In the genomic region with DNA sequence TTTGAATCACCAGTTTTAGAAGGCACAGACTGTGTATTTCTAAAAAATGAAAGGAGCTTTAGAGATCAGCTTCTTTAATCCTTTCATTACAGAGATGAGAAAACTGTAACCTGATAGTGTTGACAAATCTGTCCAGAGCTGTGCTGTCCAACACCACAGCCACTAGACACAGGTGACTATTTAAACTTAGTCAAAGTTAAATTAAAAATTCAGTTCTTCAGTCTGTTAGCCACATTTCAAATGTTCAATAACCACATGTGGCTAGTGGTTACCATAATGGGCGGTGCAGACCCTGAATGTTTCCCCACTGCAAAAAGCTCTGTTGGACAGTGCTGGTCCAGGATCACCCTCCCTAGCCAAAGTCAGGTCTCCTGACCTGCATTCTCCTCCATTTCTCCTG, we compare ENCODE assay signal across 11 cellular contexts. TPM values are rescaled to one million over a fixed set of nuclear protein-coding genes. Genes with fewer than 3 reads are reported as not detected.
DNase-seq lines count a peak whose midpoint lies in the region; ATAC-seq, FAIRE-seq and TF ChIP-seq lines count a peak whose summit lies in the region.
"Had no signal": no experiment of that assay in that cellular context is flagged by ENCODE, and none has a peak within 500 bp of the region (broad histone marks: within the 10 kb centered on the region; RNA-seq: fewer than 3 reads in every experiment).

No MANE protein-coding gene starts in this region.

- H3K9me3 ChIP-seq in HepG2 (ENCODE audit: low read length) (no peaks in the 10 kb centered on the region), right lobe of liver (no peaks in the 10 kb centered on the region), T-helper 17 cell (ENCODE audit: control insufficient read depth, low read length, poor library complexity, severe bottlenecking) (no peaks in the 10 kb centered on the region), mesenchymal stem cell (ENCODE audit: control insufficient read depth, low read length) (no peaks in the 10 kb centered on the region)
- H3K9me3 ChIP-seq: mucosa of descending colon had no signal

- TF ChIP-seq EP300 in HepG2 (IDR thresholded peaks at IDR 0.05; ENCODE audit: low read depth in 2 of 2, low read length in 2 of 2) = no peak
- TF ChIP-seq EP300 in HepG2 (CRISPR knock-in tag; IDR thresholded peaks at IDR 0.05; ENCODE audit: borderline replicate concordance) = no peak

- H3K4ac ChIP-seq in mesenchymal stem cell (ENCODE audit: low read depth in 1 of 2, low read length in 2 of 2) = no peak overlapping the region

- no peak overlapping the region for H2AFZ ChIP-seq in HepG2 (ENCODE audit: low read length)
- H2AFZ ChIP-seq in mesenchymal stem cell (ENCODE audit: low read depth, low read length) = no peak overlapping the region

- no peak overlapping the region for H2BK5ac ChIP-seq in mesenchymal stem cell (ENCODE audit: low read depth, low read length, poor library complexity, severe bottlenecking)

- peaks cover 17% of the 10 kb centered on the region for H3K4me1 ChIP-seq in HepG2 (ENCODE audit: insufficient read depth, low read length)
- peaks cover 0 to 6% (median 0%) of the 10 kb centered on the region in 4 donors for H3K4me1 ChIP-seq in right lobe of liver
- H3K4me1 ChIP-seq in mesenchymal stem cell (ENCODE audit: control insufficient read depth, insufficient read depth, low read depth, low read length) = peaks cover 7% of the 10 kb centered on the region

- H3K4me3 ChIP-seq in HepG2 (replicated peaks in 1 of 3; ENCODE audit: insufficient read depth in 1 of 3, low read depth in 2 of 3, low read length in 3 of 3) (no peak overlapping the region), right lobe of liver (no peak overlapping the region), mesenchymal stem cell (ENCODE audit: insufficient read depth in 1 of 2, low read depth in 1 of 2, low read length in 2 of 2) (no peak overlapping the region)
- H3K4me3 ChIP-seq: mucosa of descending colon had no signal

- peaks cover 62% of the 10 kb centered on the region for H3K4me1 Mint-ChIP-seq in T-helper 17 cell

- no peak overlapping the region for H4K91ac ChIP-seq in mesenchymal stem cell (ENCODE audit: low read length)

- in situ Hi-C loops in HepG2 (cut with HindIII; ENCODE audit: extremely low pct_ligation_motif_present, low pct_unique_long_range_greater_than_20kb) = no loop called here

- TF ChIP-seq POLR2A in HepG2 (IDR thresholded peaks at IDR 0.05; ENCODE audit: insufficient read depth in 1 of 2, low read depth in 2 of 2, low read length in 2 of 2) = no peak
- TF ChIP-seq POLR2A in right lobe of liver (IDR thresholded peaks at IDR 0.05) = no peak

- CTCF ChIA-PET in HepG2 (lab: Yijun Ruan, JAX; ENCODE audit: low intra/inter-chr PET ratio, low total read pairs) = interaction anchor here (1.2 to 5.5 kb wide), 2 partner anchors 9 to 85 kb away, joined by 6 to 142 read pairs; no protein-coding TSS in a partner anchor

- no peak for FAIRE-seq in HepG2 (lab: Jason Lieb, UNC)

- 96% methylated on average over 1 of the region's 1 CpG for WGBS in HepG2 (ENCODE audit: low lambda C conversion rate)
- WGBS in right lobe of liver (ENCODE audit: insufficient coverage, low coverage, low lambda C conversion rate, missing lambda C conversion rate) = 71% methylated on average over 1 of the region's 1 CpG
- WGBS in mesenchymal stem cell = 98% methylated on average over 1 of the region's 1 CpG

- no TSS peak for BruUV-seq in HepG2 (replicated peaks; lab: Mats Ljungman, UMichigan)

- H4K20me1 ChIP-seq in HepG2 (ENCODE audit: insufficient read depth, low read length) = peaks cover 9% of the 10 kb centered on the region; the same call in 1 of the 2 replicates

- H2BK120ac ChIP-seq in mesenchymal stem cell (ENCODE audit: low read depth, low read length) = no peak overlapping the region

- H2BK15ac ChIP-seq in mesenchymal stem cell (ENCODE audit: low read depth, poor library complexity, severe bottlenecking) = no peak overlapping the region

- H3K18ac ChIP-seq in mesenchymal stem cell (ENCODE audit: low read depth in 1 of 2, low read length in 2 of 2) = no peak overlapping the region

- no peak overlapping the region for H2BK12ac ChIP-seq in mesenchymal stem cell (ENCODE audit: low read length in 2 of 2)

- H3K14ac ChIP-seq in mesenchymal stem cell (ENCODE audit: low read length in 2 of 2) = no peak overlapping the region

- H3K27ac Mint-ChIP-seq in T-helper 17 cell = peak overlapping the region; percentile 100

- H3K9ac ChIP-seq in HepG2 (ENCODE audit: insufficient read depth, low read depth, low read length) = no peak overlapping the region
- peak overlapping the region; percentile 11 for H3K9ac ChIP-seq in mesenchymal stem cell (ENCODE audit: low read length)

- H3K79me2 ChIP-seq in HepG2 (ENCODE audit: insufficient read depth, low read length) = peaks cover 25% of the 10 kb centered on the region

- H3K27ac ChIP-seq in HepG2 (ENCODE audit: extremely low read length, insufficient read depth, low read length) (no peak overlapping the region), right lobe of liver (no peak overlapping the region), mesenchymal stem cell (ENCODE audit: low read length, poor library complexity, severe bottlenecking) (no peak overlapping the region)

- DNase-seq in HepG2 (ENCODE audit: low spot score) (no peak), right lobe of liver (no peak), T-helper 17 cell (no peak), mesenchymal stem cell (no peak), NCI-H2227 (lab: John Stamatoyannopoulos, UW; ENCODE audit: unreplicated experiment) (no peak)
- DNase-seq: C1 segment of cervical spinal cord, mucosa of descending colon, NCI-H1105 had no signal

- no peaks in the 10 kb centered on the region for H3K27me3 Mint-ChIP-seq in T-helper 17 cell

- peaks cover 3% of the 10 kb centered on the region for H3K36me3 Mint-ChIP-seq in T-helper 17 cell (ENCODE audit: low read depth)

- no peak overlapping the region for H2AK5ac ChIP-seq in mesenchymal stem cell (ENCODE audit: low read length, severe bottlenecking)

- no peak overlapping the region for H3K4me2 ChIP-seq in HepG2 (ENCODE audit: low read depth, low read length)
- H3K4me2 ChIP-seq in mesenchymal stem cell (ENCODE audit: low read length, poor library complexity, severe bottlenecking) = no peak overlapping the region

- intact Hi-C loops in HepG2 (cut with micrococcal nuclease; ENCODE audit: unreplicated experiment) (no loop called here), right lobe of liver (cut with DNase I) (no loop called here)

- peaks cover 39 to 72% of the 10 kb centered on the region in 2 experiments for H3K36me3 ChIP-seq in HepG2 (replicated peaks in 1 of 2; ENCODE audit: control insufficient read depth in 1 of 2, insufficient read depth in 2 of 2, low read length in 2 of 2)
- peaks cover 0 to 51% (median 17%) of the 10 kb centered on the region in 4 donors for H3K36me3 ChIP-seq in right lobe of liver
- H3K36me3 ChIP-seq in mesenchymal stem cell (ENCODE audit: control insufficient read depth in 1 of 2, insufficient read depth in 2 of 2, low read depth in 1 of 2, low read length in 2 of 2) = peaks cover 14 to 92% of the 10 kb centered on the region in 2 experiments

- TF ChIP-seq RAD21 in HepG2 (CRISPR knock-in tag; IDR thresholded peaks at IDR 0.05) = no peak

- ATAC-seq in HepG2 = no peak
- ATAC-seq in right lobe of liver = no peak
- no peak for ATAC-seq in T-helper 17 cell
- no peak for ATAC-seq in GM19395 (IDR thresholded peaks at IDR 0.05; ENCODE audit: unreplicated experiment)
- no peak for ATAC-seq in GM21423 (IDR thresholded peaks at IDR 0.05; ENCODE audit: unreplicated experiment)
- no peak for ATAC-seq in HG03139 (IDR thresholded peaks at IDR 0.05; ENCODE audit: unreplicated experiment)
- ATAC-seq: mucosa of descending colon had no signal

- peaks cover 9% of the 10 kb centered on the region for H3K79me1 ChIP-seq in mesenchymal stem cell (replicated peaks; ENCODE audit: low read length, poor library complexity, severe bottlenecking)

- no peak overlapping the region for H3K23ac ChIP-seq in mesenchymal stem cell (ENCODE audit: low read length in 2 of 2)

- no peak for TF ChIP-seq CTCF in HepG2 (CRISPR knock-in tag; IDR thresholded peaks at IDR 0.05)
- no peak for TF ChIP-seq CTCF in right lobe of liver (IDR thresholded peaks at IDR 0.05)

- no peak overlapping the region for H4K8ac ChIP-seq in mesenchymal stem cell (ENCODE audit: low read length)

- H3K27me3 ChIP-seq in HepG2 (ENCODE audit: control insufficient read depth in 1 of 2, insufficient read depth in 2 of 2, low read length in 2 of 2) = no peaks in the 10 kb centered on the region
- no peaks in the 10 kb centered on the region for H3K27me3 ChIP-seq in right lobe of liver
- no peaks in the 10 kb centered on the region for H3K27me3 ChIP-seq in mesenchymal stem cell (ENCODE audit: control insufficient read depth in 1 of 2, insufficient read depth in 1 of 2, low read length in 2 of 2)

- POLR2A ChIA-PET in HepG2 (lab: Yijun Ruan, JAX) = interaction anchor here (1.0 kb wide), 1 partner anchor 22 kb away, joined by 4 read pairs; a partner anchor contains a TSS

- H3K4me3 Mint-ChIP-seq in T-helper 17 cell = peak overlapping the region; percentile 75

RNA-seq across cellular contexts. Expression of a gene that starts 21.6 kb away (rescaled TPM):
- total RNA-seq in HepG2 (2016; rRNA removed; fragmentation: Illumina TruSeq; extraction: Trizol) = 385 and 558 TPM in 2 replicates
- total RNA-seq in HepG2 (2016; cell fraction: cytosol; rRNA removed; fragmentation: Illumina TruSeq; extraction: Trizol; ENCODE audit: low read depth) = 148 and 149 TPM in 2 replicates
- total RNA-seq in HepG2 (2016; cell fraction: insoluble cytoplasmic fraction; rRNA removed; fragmentation: Illumina TruSeq; extraction: Trizol) = 449 and 577 TPM in 2 replicates
- 133 and 150 TPM in 2 replicates for total RNA-seq in HepG2 (2016; cell fraction: membrane; rRNA removed; fragmentation: Illumina TruSeq; extraction: Trizol)
- total RNA-seq in HepG2 (2016; cell fraction: nucleus; rRNA removed; fragmentation: Illumina TruSeq; extraction: Trizol) = 382 and 439 TPM in 2 replicates
- polyA plus RNA-seq in HepG2 (2011; rRNA removed) = 508 and 626 TPM in 2 replicates
- polyA plus RNA-seq in HepG2 (2011; cell fraction: cytosol; rRNA removed) = 1,110 and 1,232 TPM in 2 replicates
- 187 and 222 TPM in 2 replicates for polyA plus RNA-seq in HepG2 (2011; cell fraction: nucleus; rRNA removed)
- 327 and 493 TPM in 2 replicates for polyA plus RNA-seq in HepG2 (2012)
- polyA plus RNA-seq in HepG2 (2016; cell fraction: cytosol; fragmentation: Illumina TruSeq; extraction: Trizol; ENCODE audit: low read depth) = 141 and 152 TPM in 2 replicates
- polyA plus RNA-seq in HepG2 (2016; cell fraction: insoluble cytoplasmic fraction; fragmentation: Illumina TruSeq; extraction: Trizol; ENCODE audit: low read depth) = 395 and 434 TPM in 2 replicates
- 122 and 125 TPM in 2 replicates for polyA plus RNA-seq in HepG2 (2016; cell fraction: membrane; fragmentation: Illumina TruSeq; extraction: Trizol; ENCODE audit: low read depth)
- 602 and 624 TPM in 2 replicates for polyA plus RNA-seq in HepG2 (2016; cell fraction: nucleus; fragmentation: Illumina TruSeq; extraction: Trizol; ENCODE audit: insufficient read depth, low read depth)
- 261 and 460 TPM in 2 replicates for polyA minus RNA-seq in HepG2 (2011; rRNA and poly(A)+ RNA removed; ENCODE audit: low replicate concordance)
- polyA minus RNA-seq in HepG2 (2011; cell fraction: cytosol; rRNA and poly(A)+ RNA removed) = 132 TPM in 2 replicates
- polyA minus RNA-seq in HepG2 (2011; cell fraction: nucleus; rRNA and poly(A)+ RNA removed) = 79.2 and 94.7 TPM in 2 replicates
- 100 to 1,000 TPM; 107 to 249 (median 133) TPM for total RNA-seq in right lobe of liver
- total RNA-seq in T-helper 17 cell = 10 to 100 TPM; 95.4 to 96.0 TPM
- polyA plus RNA-seq in mesenchymal stem cell (2013, experiment 1 of 2) = 348 TPM
- 351 TPM for polyA plus RNA-seq in mesenchymal stem cell (2013, experiment 2 of 2)

RNA-seq across cellular contexts. Expression of a gene that starts 30.7 kb away (rescaled TPM):
- total RNA-seq in HepG2 (2016; rRNA removed; fragmentation: Illumina TruSeq; extraction: Trizol) = 16.1 and 22.8 TPM in 2 replicates
- 1.9 and 2.6 TPM in 2 replicates for total RNA-seq in HepG2 (2016; cell fraction: cytosol; rRNA removed; fragmentation: Illumina TruSeq; extraction: Trizol; ENCODE audit: low read depth)
- total RNA-seq in HepG2 (2016; cell fraction: insoluble cytoplasmic fraction; rRNA removed; fragmentation: Illumina TruSeq; extraction: Trizol) = 13.5 and 23.6 TPM in 2 replicates
- total RNA-seq in HepG2 (2016; cell fraction: membrane; rRNA removed; fragmentation: Illumina TruSeq; extraction: Trizol) = 5.5 and 6.1 TPM in 2 replicates
- 15.3 and 18.4 TPM in 2 replicates for total RNA-seq in HepG2 (2016; cell fraction: nucleus; rRNA removed; fragmentation: Illumina TruSeq; extraction: Trizol)
- polyA plus RNA-seq in HepG2 (2011; rRNA removed) = 47.5 and 48.1 TPM in 2 replicates
- polyA plus RNA-seq in HepG2 (2011; cell fraction: cytosol; rRNA removed) = 40.5 and 42.2 TPM in 2 replicates
- 28.4 and 31.8 TPM in 2 replicates for polyA plus RNA-seq in HepG2 (2011; cell fraction: nucleus; rRNA removed)
- 28.4 and 31.9 TPM in 2 replicates for polyA plus RNA-seq in HepG2 (2012)
- 4.3 and 5.4 TPM in 2 replicates for polyA plus RNA-seq in HepG2 (2016; cell fraction: cytosol; fragmentation: Illumina TruSeq; extraction: Trizol; ENCODE audit: low read depth)
- 31.7 and 36.0 TPM in 2 replicates for polyA plus RNA-seq in HepG2 (2016; cell fraction: insoluble cytoplasmic fraction; fragmentation: Illumina TruSeq; extraction: Trizol; ENCODE audit: low read depth)
- 10.4 and 12.8 TPM in 2 replicates for polyA plus RNA-seq in HepG2 (2016; cell fraction: membrane; fragmentation: Illumina TruSeq; extraction: Trizol; ENCODE audit: low read depth)
- 27.4 and 28.0 TPM in 2 replicates for polyA plus RNA-seq in HepG2 (2016; cell fraction: nucleus; fragmentation: Illumina TruSeq; extraction: Trizol; ENCODE audit: insufficient read depth, low read depth)
- 45.6 and 63.5 TPM in 2 replicates for polyA minus RNA-seq in HepG2 (2011; rRNA and poly(A)+ RNA removed; ENCODE audit: low replicate concordance)
- 14.6 and 19.0 TPM in 2 replicates for polyA minus RNA-seq in HepG2 (2011; cell fraction: cytosol; rRNA and poly(A)+ RNA removed)
- 26.9 and 36.6 TPM in 2 replicates for polyA minus RNA-seq in HepG2 (2011; cell fraction: nucleus; rRNA and poly(A)+ RNA removed)
- 10 to 100 TPM; 12.7 to 38.1 (median 18.5) TPM for total RNA-seq in right lobe of liver
- 10 to 100 TPM; 12.3 to 19.0 TPM for total RNA-seq in T-helper 17 cell
- 32.7 TPM for polyA plus RNA-seq in mesenchymal stem cell (2013, experiment 1 of 2)
- 32.8 TPM for polyA plus RNA-seq in mesenchymal stem cell (2013, experiment 2 of 2)
